27 cellular contexts compared by ENCODE assay signal in the genomic region with DNA sequence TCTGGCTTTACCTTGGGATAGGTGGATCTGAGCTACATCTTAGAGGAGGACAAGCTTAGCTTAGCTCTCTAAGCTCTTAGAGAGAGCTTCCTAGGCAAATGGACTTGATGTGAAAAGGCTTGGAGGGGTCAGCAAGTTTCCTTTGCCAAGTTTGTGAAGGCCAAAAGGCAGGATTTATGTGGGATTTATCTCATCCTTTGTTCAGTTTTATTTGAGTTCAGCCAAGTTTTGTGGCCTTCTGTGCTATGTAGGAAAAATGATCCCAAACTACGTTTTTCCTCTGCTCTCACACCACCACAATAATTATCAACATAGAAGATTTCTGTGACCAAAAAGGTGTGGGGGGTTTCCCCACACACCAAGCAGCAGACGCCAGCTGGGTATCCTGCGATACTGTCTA.
"Had no signal": no experiment of that assay in that cellular context is flagged by ENCODE, and none has a peak within 500 bp of the region (broad histone marks: within the 10 kb centered on the region; RNA-seq: fewer than 3 reads in every experiment).

No MANE protein-coding gene starts in this region.

- H3K4me1 ChIP-seq: Peyer's patch, SJCRH30 had no signal

- ATAC-seq: activated CD4-positive, alpha-beta T cell treated with anti-CD3 and anti-CD28 coated beads for 36 hours had no signal

- H3K27ac Mint-ChIP-seq: activated CD4-positive, alpha-beta memory T cell treated with anti-CD3 and anti-CD28 coated beads, Interleukin-2, amount 10 ng/mL, durations not matched to agents 7 days and 5 days; activated CD4-positive, alpha-beta T cell treated with anti-CD3 and anti-CD28 coated beads for 36 hours; activated naive CD4-positive, alpha-beta T cell treated with anti-CD3 and anti-CD28 coated beads, Interleukin-2, amount 10 ng/mL, durations not matched to agents 7 days and 5 days; activated naive CD8-positive, alpha-beta T cell treated with anti-CD3 and anti-CD28 coated beads for 36 hours; activated T-helper 2 cell treated with anti-CD3 and anti-CD28 coated beads, Interferon-gamma antibody, Interleukin-2, Interleukin-4, amounts not matched to agents 10 μg/mL and 5 μg/mL and 100 μg/mL, durations not matched to agents 14 hours and 24 hours and 36 hours had no signal

- H3K9me3 ChIP-seq: Peyer's patch, SJCRH30, SK-N-SH had no signal

- H3K36me3 Mint-ChIP-seq: activated naive CD4-positive, alpha-beta T cell treated with anti-CD3 and anti-CD28 coated beads, Interleukin-2, amount 10 ng/mL, durations not matched to agents 7 days and 5 days; activated naive CD8-positive, alpha-beta T cell treated with anti-CD3 and anti-CD28 coated beads for 36 hours had no signal

- H3K4me3 Mint-ChIP-seq: activated CD4-positive, alpha-beta memory T cell treated with anti-CD3 and anti-CD28 coated beads, Interleukin-2, amount 10 ng/mL, durations not matched to agents 7 days and 5 days; activated CD4-positive, alpha-beta T cell treated with anti-CD3 and anti-CD28 coated beads for 36 hours; activated naive CD4-positive, alpha-beta T cell treated with anti-CD3 and anti-CD28 coated beads, Interleukin-2, amount 10 ng/mL, durations not matched to agents 7 days and 5 days; activated naive CD8-positive, alpha-beta T cell treated with anti-CD3 and anti-CD28 coated beads for 36 hours had no signal

- H3K9me3 Mint-ChIP-seq: activated CD4-positive, alpha-beta memory T cell treated with anti-CD3 and anti-CD28 coated beads, Interleukin-2, amount 10 ng/mL, durations not matched to agents 7 days and 5 days; activated naive CD4-positive, alpha-beta T cell treated with anti-CD3 and anti-CD28 coated beads, Interleukin-2, amount 10 ng/mL, durations not matched to agents 7 days and 5 days; activated naive CD8-positive, alpha-beta T cell treated with anti-CD3 and anti-CD28 coated beads for 36 hours; activated T-helper 2 cell treated with anti-CD3 and anti-CD28 coated beads, Interferon-gamma antibody, Interleukin-2, Interleukin-4, amounts not matched to agents 10 μg/mL and 5 μg/mL and 100 μg/mL, durations not matched to agents 14 hours and 24 hours and 36 hours had no signal

- H3K27me3 Mint-ChIP-seq: activated CD4-positive, alpha-beta memory T cell treated with anti-CD3 and anti-CD28 coated beads, Interleukin-2, amount 10 ng/mL, durations not matched to agents 7 days and 5 days; activated CD4-positive, alpha-beta T cell treated with anti-CD3 and anti-CD28 coated beads for 36 hours; activated naive CD8-positive, alpha-beta T cell treated with anti-CD3 and anti-CD28 coated beads for 36 hours had no signal

- H3K27me3 ChIP-seq: Peyer's patch, SJCRH30 had no signal

- H3K4me3 ChIP-seq: Peyer's patch, SJCRH30 had no signal

- DNase-seq: activated CD4-positive, alpha-beta memory T cell treated with anti-CD3 and anti-CD28 coated beads, Interleukin-2, amount 10 ng/mL, durations not matched to agents 7 days and 5 days; activated CD4-positive, alpha-beta T cell treated with anti-CD3 and anti-CD28 coated beads for 36 hours; activated CD4-positive, alpha-beta T cell treated with anti-CD3 and anti-CD28 coated beads, Interleukin-2, amount 50 U/mL, for 1 hour; activated gamma-delta T cell treated with Interleukin-2 at 50 U/mL for 16 hours; activated naive CD4-positive, alpha-beta T cell treated with anti-CD3 and anti-CD28 coated beads, Interleukin-2, amount 10 ng/mL, durations not matched to agents 7 days and 5 days; activated naive CD8-positive, alpha-beta T cell treated with anti-CD3 and anti-CD28 coated beads for 36 hours; activated T-cell treated with anti-CD3 and anti-CD28 coated beads for 4 hours; activated T-cell treated with anti-CD3 and anti-CD28 coated beads, Interleukin-2, amount 50 U/mL, for 48 hours; anterior cingulate cortex; Karpas-422; NCI-H1105 treated with DMSO at 0.1 percent for 48 hours; NCI-H1436 treated with DMSO at 0.1 percent for 48 hours; NCI-H187 treated with DMSO at 0.1 percent for 48 hours; NCI-H2081 treated with DMSO at 0.1 percent for 48 hours; NCI-H2171; NCI-H2227 treated with DMSO at 0.1 percent for 48 hours; NCI-H446 treated with DMSO at 0.1 percent for 48 hours; NCI-H524 treated with DMSO at 0.1 percent for 48 hours; NK-92 treated with Interleukin-12 subunit alpha and Interleukin-12 subunit beta, amount 100 ng/mL, for 24 hours; Peyer's patch; Right ventricle myocardium superior; SJCRH30; SK-N-SH; T-helper 1 cell; WERI-Rb-1 had no signal

- H3K27ac ChIP-seq: Peyer's patch, RWPE1, SJCRH30, WERI-Rb-1 had no signal

- H3K36me3 ChIP-seq: Peyer's patch, SJCRH30, WERI-Rb-1 had no signal
